ENCODE assay signal across 19 cellular contexts in genomic region chr11:10268746-10269487, GRCh38. TPM values are rescaled to one million over a fixed set of nuclear protein-coding genes. Genes with fewer than 3 reads are reported as not detected.
A peak's percentile ranks its signal among the peaks of the same experiment; 100 is the strongest.
DNase-seq lines count a peak whose midpoint lies in the region; ATAC-seq, FAIRE-seq and TF ChIP-seq lines count a peak whose summit lies in the region.
"Had no signal": no experiment of that assay in that cellular context is flagged by ENCODE, and none has a peak within 500 bp of the region (broad histone marks: within the 10 kb centered on the region; RNA-seq: fewer than 3 reads in every experiment).

No MANE protein-coding gene starts in this region.

- H4K8ac ChIP-seq in H1 (ENCODE audit: extremely low read depth, insufficient read depth, low read length) (no peak overlapping the region), mesenchymal stem cell (ENCODE audit: low read length) (no peak overlapping the region)

- H3K4me3 ChIP-seq in GM23338 (no peak overlapping the region), RWPE2 (ENCODE audit: severe bottlenecking) (no peak overlapping the region), H1 (ENCODE audit: extremely low read depth in 1 of 4, insufficient read depth in 2 of 4, low read depth in 3 of 4, low read length in 4 of 4) (no peak overlapping the region), mesenchymal stem cell (ENCODE audit: insufficient read depth in 1 of 2, low read depth in 1 of 2, low read length in 2 of 2) (no peak overlapping the region), esophagus muscularis mucosa (no peak overlapping the region)
- H3K4me3 ChIP-seq: MG63 had no signal

- H3K23ac ChIP-seq in H1 (ENCODE audit: insufficient read length) (no peak overlapping the region), mesenchymal stem cell (ENCODE audit: low read length in 2 of 2) (no peak overlapping the region)

- H2BK20ac ChIP-seq in H1 (ENCODE audit: low read length): no peak overlapping the region

- POLR2A ChIA-PET in H1 (lab: Charles Lee; ENCODE audit: partially characterized antibody): interaction anchor here (1.0 kb wide), 1 partner anchor 20 kb away, joined by 3 read pairs; no protein-coding TSS in a partner anchor

- no peak overlapping the region for H3K4me3 Mint-ChIP-seq in GM23338
- H3K4me3 Mint-ChIP-seq: CD4-positive, CD25-positive, alpha-beta regulatory T cell; H9 had no signal

- WGBS in H1 (ENCODE audit: extremely low coverage in 1 of 2, insufficient coverage in 1 of 2, insufficient read length in 1 of 2, insufficient replicate concordance in 2 of 2, low coverage in 1 of 2, low lambda C conversion rate in 2 of 2, missing lambda C conversion rate in 1 of 2), 2 experiments: 86% methylated on average over 5 of the region's 5 CpGs; no CpG with 5 or more reads in 1 of the 2 experiments
- 60% methylated on average over 4 of the region's 5 CpGs for WGBS in mesenchymal stem cell
- WGBS in esophagus muscularis mucosa: 76% methylated on average over 5 of the region's 5 CpGs

- H3K4ac ChIP-seq in H1 (replicated peaks; ENCODE audit: insufficient read length, low read depth, low read length): no peak overlapping the region
- H3K4ac ChIP-seq in mesenchymal stem cell (ENCODE audit: low read depth in 1 of 2, low read length in 2 of 2): no peak overlapping the region

- H3K79me2 ChIP-seq in GM23338 (replicated peaks; ENCODE audit: insufficient read depth): peaks cover 29% of the 10 kb centered on the region
- peaks cover 0 to 26% of the 10 kb centered on the region in 2 experiments; a peak in 2 of 4 replicates for H3K79me2 ChIP-seq in H1 (ENCODE audit: control insufficient read depth in 1 of 2, insufficient read depth in 2 of 2, low read length in 2 of 2)

- H3K4me1 ChIP-seq in GM23338 (ENCODE audit: insufficient read depth) (no peaks in the 10 kb centered on the region), RWPE2 (ENCODE audit: insufficient read depth, poor library complexity, severe bottlenecking) (peaks cover 6% of the 10 kb centered on the region), H1 (replicated peaks in 1 of 4; ENCODE audit: control insufficient read depth in 3 of 4, insufficient read depth in 4 of 4, low read length in 3 of 4) (peaks cover 0 to 3% (median 0%) of the 10 kb centered on the region in 4 experiments; a peak in 1 of 7 replicates), mesenchymal stem cell (ENCODE audit: control insufficient read depth, insufficient read depth, low read depth, low read length) (peaks cover 2% of the 10 kb centered on the region), esophagus muscularis mucosa (peaks cover 0 to 18% (median 8%) of the 10 kb centered on the region in 4 donors)

- intact Hi-C loops in esophagus muscularis mucosa (cut with DNase I): no loop called here

- DNase-seq in GM23338 (ENCODE audit: low spot score) (no peak), RWPE2 (ENCODE audit: low spot score) (no peak), H1 (ENCODE audit: low read depth in 1 of 2, low spot score in 2 of 2) (no peak), mesenchymal stem cell (peak; percentile 46), kidney tubule cell (ENCODE audit: low spot score) (no peak), cortex of kidney (lab: John Stamatoyannopoulos, UW) (no peak), esophagus muscularis mucosa (ENCODE audit: extremely low spot score) (no peak)
- DNase-seq: ACHN; CD4-positive, CD25-positive, alpha-beta regulatory T cell; DMS79; GF-D8; H9; KG1; MG63; NCI-H1092 treated with DMSO at 0.1 percent for 48 hours; NCI-H187; NCI-H510A had no signal

- no peaks in the 10 kb centered on the region for H3K9me2 ChIP-seq in GM23338 (ENCODE audit: insufficient read depth)

- H3K4me2 ChIP-seq in GM23338 (no peak overlapping the region), H1 (ENCODE audit: insufficient read depth in 1 of 2, low read depth in 2 of 2, low read length in 2 of 2) (no peak overlapping the region), mesenchymal stem cell (ENCODE audit: low read length, poor library complexity, severe bottlenecking) (no peak overlapping the region)

- FAIRE-seq in H1 (lab: Jason Lieb, UNC): peak; percentile 19

- no peak overlapping the region for H4K5ac ChIP-seq in H1 (ENCODE audit: insufficient read length, low read depth, low read length)

- no peaks in the 10 kb centered on the region for H3K23me2 ChIP-seq in H1 (ENCODE audit: low read depth, low read length)

- H2AFZ ChIP-seq in GM23338 (no peak overlapping the region), H1 (ENCODE audit: low read length) (no peak overlapping the region), mesenchymal stem cell (ENCODE audit: low read depth, low read length) (no peak overlapping the region)

- H3K36me3 ChIP-seq in GM23338 (ENCODE audit: insufficient read depth) (no peaks in the 10 kb centered on the region), RWPE2 (ENCODE audit: low read depth) (no peaks in the 10 kb centered on the region), H1 (ENCODE audit: control insufficient read depth in 2 of 4, insufficient read depth in 4 of 4, low read length in 3 of 4) (no peaks in the 10 kb centered on the region), mesenchymal stem cell (ENCODE audit: control insufficient read depth in 1 of 2, insufficient read depth in 2 of 2, low read depth in 1 of 2, low read length in 2 of 2) (peaks cover 0 to 8% of the 10 kb centered on the region in 2 experiments), esophagus muscularis mucosa (no peaks in the 10 kb centered on the region)

- ATAC-seq in GM23338 (no peak), RWPE2 (ENCODE audit: low read depth) (peak; percentile 56; the same call in 2 of the 3 replicates), HG02973 (IDR thresholded peaks at IDR 0.05; ENCODE audit: unreplicated experiment) (no peak)

- no peaks in the 10 kb centered on the region for H3K79me1 ChIP-seq in H1 (ENCODE audit: low read depth, low read length)
- peaks cover 17% of the 10 kb centered on the region for H3K79me1 ChIP-seq in mesenchymal stem cell (replicated peaks; ENCODE audit: low read length, poor library complexity, severe bottlenecking)

- H3K18ac ChIP-seq in H1 (ENCODE audit: extremely low read depth, low read length) (no peak overlapping the region), mesenchymal stem cell (ENCODE audit: low read depth in 1 of 2, low read length in 2 of 2) (no peak overlapping the region)

- H2AK5ac ChIP-seq in H1 (ENCODE audit: low read depth, low read length) (no peak overlapping the region), mesenchymal stem cell (ENCODE audit: low read length, severe bottlenecking) (peak overlapping the region; percentile 54)

- H3K36me3 Mint-ChIP-seq in GM23338 (ENCODE audit: low read depth): peaks cover 7% of the 10 kb centered on the region; the same call in 1 of the 3 replicates
- H3K36me3 Mint-ChIP-seq: CD4-positive, CD25-positive, alpha-beta regulatory T cell had no signal

- no peak overlapping the region for H2BK15ac ChIP-seq in H1 (ENCODE audit: low read length)
- no peak overlapping the region for H2BK15ac ChIP-seq in mesenchymal stem cell (ENCODE audit: low read depth, poor library complexity, severe bottlenecking)

- no peak for TF ChIP-seq EP300 in H1 (IDR thresholded peaks at IDR 0.05; ENCODE audit: borderline replicate concordance in 1 of 2, low read depth in 2 of 2, low read length in 2 of 2)
- TF ChIP-seq EP300 in esophagus muscularis mucosa (IDR thresholded peaks at IDR 0.05): no peak

- no peak for TF ChIP-seq RAD21 in H1 (IDR thresholded peaks at IDR 0.05 in 1 of 2, conservative IDR thresholded peaks at IDR 0.05 in 1 of 2; ENCODE audit: low read depth in 2 of 2, low read length in 2 of 2)

- H4K20me1 ChIP-seq in GM23338 (replicated peaks; ENCODE audit: insufficient read depth): no peaks in the 10 kb centered on the region
- H4K20me1 ChIP-seq in H1 (replicated peaks in 1 of 2; ENCODE audit: control insufficient read depth in 1 of 2, insufficient read depth in 2 of 2, low read length in 2 of 2): no peaks in the 10 kb centered on the region

- H3K27ac ChIP-seq in GM23338 (ENCODE audit: low read depth): 0 out of 2 replicates have a peak overlapping the region, but pooled peaks have one; percentile 0
- no peak overlapping the region for H3K27ac ChIP-seq in RWPE2 (ENCODE audit: poor library complexity, severe bottlenecking)
- no peak overlapping the region for H3K27ac ChIP-seq in H1 (ENCODE audit: low read depth, low read length)
- no peak overlapping the region for H3K27ac ChIP-seq in mesenchymal stem cell (ENCODE audit: low read length, poor library complexity, severe bottlenecking)
- no peak overlapping the region for H3K27ac ChIP-seq in esophagus muscularis mucosa (replicated peaks in 1 of 4)
- H3K27ac ChIP-seq: HL-60 had no signal

- H3K9ac ChIP-seq in H1 (replicated peaks in 1 of 4; ENCODE audit: extremely low read depth in 1 of 4, low read depth in 3 of 4, low read length in 3 of 4): no peak overlapping the region
- no peak overlapping the region for H3K9ac ChIP-seq in mesenchymal stem cell (ENCODE audit: low read length)

- H3K56ac ChIP-seq in H1 (replicated peaks; ENCODE audit: insufficient read length, low read depth, low read length): no peak overlapping the region

- H3K9me3 Mint-ChIP-seq in GM23338: no peaks in the 10 kb centered on the region; the same call in 2 of the 3 replicates
- H3K9me3 Mint-ChIP-seq: H9 had no signal

- CTCF ChIA-PET in H1 (lab: Charles Lee; ENCODE audit: partially characterized antibody): interaction anchor here (0.6 to 1.8 kb wide), 4 partner anchors 12 to 55 kb away, joined by 3 to 6 read pairs (median 4); no protein-coding TSS in a partner anchor

- no peaks in the 10 kb centered on the region; the same call in 1 of the 3 replicates for H3K4me1 Mint-ChIP-seq in GM23338

- no peak overlapping the region for H2BK12ac ChIP-seq in H1 (ENCODE audit: low read depth, low read length)
- H2BK12ac ChIP-seq in mesenchymal stem cell (ENCODE audit: low read length in 2 of 2): peak overlapping the region in 1 of 2 experiments; percentile 25

- H4K91ac ChIP-seq in H1 (replicated peaks; ENCODE audit: insufficient read length, low read length): no peak overlapping the region
- H4K91ac ChIP-seq in mesenchymal stem cell (ENCODE audit: low read length): no peak overlapping the region

- H3K9me3 ChIP-seq in RWPE2 (ENCODE audit: severe bottlenecking) (no peaks in the 10 kb centered on the region), H1 (ENCODE audit: insufficient read depth in 2 of 2, low read depth in 1 of 2, low read length in 1 of 2) (no peaks in the 10 kb centered on the region), mesenchymal stem cell (ENCODE audit: control insufficient read depth, low read length) (no peaks in the 10 kb centered on the region), esophagus muscularis mucosa (no peaks in the 10 kb centered on the region)
- H3K9me3 ChIP-seq: MG63 had no signal

- no peaks in the 10 kb centered on the region for H3F3A ChIP-seq in GM23338 (replicated peaks; ENCODE audit: low read depth)

- H3K27me3 Mint-ChIP-seq in GM23338 (ENCODE audit: insufficient read depth, low read depth, poor library complexity): no peaks in the 10 kb centered on the region

- H3K27me3 ChIP-seq in GM23338 (ENCODE audit: insufficient read depth) (no peaks in the 10 kb centered on the region), RWPE2 (ENCODE audit: insufficient read depth, poor library complexity, severe bottlenecking) (no peaks in the 10 kb centered on the region), H1 (replicated peaks in 1 of 4; ENCODE audit: control insufficient read depth in 3 of 4, extremely low read depth in 1 of 4, insufficient read depth in 3 of 4, low read length in 3 of 4) (no peaks in the 10 kb centered on the region), mesenchymal stem cell (ENCODE audit: control insufficient read depth in 1 of 2, insufficient read depth in 1 of 2, low read length in 2 of 2) (no peaks in the 10 kb centered on the region), esophagus muscularis mucosa (no peaks in the 10 kb centered on the region)
- H3K27me3 ChIP-seq: MG63 had no signal

- H2BK5ac ChIP-seq in H1 (ENCODE audit: low read depth, low read length): no peak overlapping the region
- H2BK5ac ChIP-seq in mesenchymal stem cell (ENCODE audit: low read depth, low read length, poor library complexity, severe bottlenecking): no peak overlapping the region

- H3K14ac ChIP-seq in H1 (ENCODE audit: insufficient read length): no peak overlapping the region
- H3K14ac ChIP-seq in mesenchymal stem cell (ENCODE audit: low read length in 2 of 2): no peak overlapping the region

- no peak overlapping the region for H3K27ac Mint-ChIP-seq in GM23338
- H3K27ac Mint-ChIP-seq: CD4-positive, CD25-positive, alpha-beta regulatory T cell; H9 had no signal

- no peak for TF ChIP-seq CTCF in GM23338 (conservative IDR thresholded peaks at IDR 0.05; ENCODE audit: low read depth in 2 of 2)
- TF ChIP-seq CTCF in RWPE2 (IDR thresholded peaks at IDR 0.05; ENCODE audit: poor library complexity, severe bottlenecking): no peak
- TF ChIP-seq CTCF in H1 (IDR thresholded peaks at IDR 0.05; ENCODE audit: control extremely low read depth in 1 of 3, insufficient read depth in 1 of 3, low read depth in 1 of 3, low read length in 3 of 3): no peak
- no peak for TF ChIP-seq CTCF in esophagus muscularis mucosa (IDR thresholded peaks at IDR 0.05)

- TF ChIP-seq POLR2A in H1 (IDR thresholded peaks at IDR 0.05; ENCODE audit: control extremely low read depth in 1 of 2, low read depth in 2 of 2, low read length in 2 of 2) (no peak), esophagus muscularis mucosa (IDR thresholded peaks at IDR 0.05; ENCODE audit: low read depth) (no peak)

- H2BK120ac ChIP-seq in H1 (replicated peaks; ENCODE audit: low read depth, low read length): no peak overlapping the region
- no peak overlapping the region for H2BK120ac ChIP-seq in mesenchymal stem cell (ENCODE audit: low read depth, low read length)

RNA-seq across cellular contexts. Expression of gene SBF2, which starts 25.1 kb away (rescaled TPM):
- 49.1 and 53.5 TPM in 2 replicates for total RNA-seq in GM23338 (2014; rRNA removed; shearing (Covaris generic))
- polyA plus RNA-seq in GM23338 (2016; fragmentation: Nextera tagmentation; extraction: Ambion mirVana) (20.2 and 25.6 TPM in 2 replicates), H1 (2011; rRNA removed) (23.4 and 36.7 TPM in 2 replicates)
- 50.5 and 54.1 TPM in 2 replicates for total RNA-seq in H1 (2021; fragmentation: NEBNext Ultra II Directional; extraction: Animal tissue kit (Norgen Biotek cat#: 25700))
- 37.3 TPM for polyA plus RNA-seq in H1 (2011; cell fraction: cytosol; rRNA removed)
- 36.1 TPM for polyA plus RNA-seq in H1 (2011; cell fraction: nucleus; rRNA removed)
- 33.3 to 38.8 TPM (median 37.1 TPM) in 4 replicates for polyA plus RNA-seq in H1 (2012, experiment 1 of 2)
- polyA plus RNA-seq in H1 (2012, experiment 2 of 2): 3.4 TPM
- 15.9 TPM for polyA plus RNA-seq in H1 (2013, experiment 1 of 2)
- 18.9 TPM for polyA plus RNA-seq in H1 (2013, experiment 2 of 2)
- polyA minus RNA-seq in H1 (2011; rRNA and poly(A)+ RNA removed): 116 and 173 TPM in 2 replicates
- 44.3 TPM for polyA minus RNA-seq in H1 (2011; cell fraction: cytosol; rRNA and poly(A)+ RNA removed)
- 129 TPM for polyA minus RNA-seq in H1 (2011; cell fraction: nucleus; rRNA and poly(A)+ RNA removed)
- 21.0 TPM for polyA plus RNA-seq in mesenchymal stem cell (2013, experiment 1 of 2)
- 20.2 TPM for polyA plus RNA-seq in mesenchymal stem cell (2013, experiment 2 of 2)
- 10 to 100 TPM; 44.6 to 59.4 (median 53.4) TPM for total RNA-seq in esophagus muscularis mucosa

RNA-seq across cellular contexts. Expression of gene ADM, which starts 36.0 kb away (rescaled TPM):
- total RNA-seq in GM23338 (2014; rRNA removed; shearing (Covaris generic)): 73.4 and 75.8 TPM in 2 replicates
- 84.5 and 95.9 TPM in 2 replicates for polyA plus RNA-seq in GM23338 (2016; fragmentation: Nextera tagmentation; extraction: Ambion mirVana)
- total RNA-seq in H1 (2021; fragmentation: NEBNext Ultra II Directional; extraction: Animal tissue kit (Norgen Biotek cat#: 25700)): 92.2 and 94.1 TPM in 2 replicates
- 95.6 and 169 TPM in 2 replicates for polyA plus RNA-seq in H1 (2011; rRNA removed)
- 168 TPM for polyA plus RNA-seq in H1 (2011; cell fraction: cytosol; rRNA removed)
- 272 TPM for polyA plus RNA-seq in H1 (2011; cell fraction: nucleus; rRNA removed)
- polyA plus RNA-seq in H1 (2012, experiment 1 of 2): 123 to 199 TPM (median 136 TPM) in 4 replicates
- polyA plus RNA-seq in H1 (2012, experiment 2 of 2): 86.1 TPM
- polyA plus RNA-seq in H1 (2013, experiment 1 of 2): 89.5 TPM
- polyA plus RNA-seq in H1 (2013, experiment 2 of 2): 118 TPM
- polyA minus RNA-seq in H1 (2011; rRNA and poly(A)+ RNA removed): 88.1 and 122 TPM in 2 replicates
- 66.8 TPM for polyA minus RNA-seq in H1 (2011; cell fraction: cytosol; rRNA and poly(A)+ RNA removed)
- polyA minus RNA-seq in H1 (2011; cell fraction: nucleus; rRNA and poly(A)+ RNA removed): 175 TPM
- polyA plus RNA-seq in mesenchymal stem cell (2013, experiment 1 of 2): 90.3 TPM
- polyA plus RNA-seq in mesenchymal stem cell (2013, experiment 2 of 2): 87.3 TPM
- total RNA-seq in esophagus muscularis mucosa: 100 to 1,000 TPM in 2 of 4 donors, 10 to 100 TPM in 2; 57.3 to 152 (median 105) TPM
- polyA plus RNA-seq: CD4-positive, CD25-positive, alpha-beta regulatory T cell had no signal
